17 cellular contexts compared by ENCODE assay signal in the genomic region with DNA sequence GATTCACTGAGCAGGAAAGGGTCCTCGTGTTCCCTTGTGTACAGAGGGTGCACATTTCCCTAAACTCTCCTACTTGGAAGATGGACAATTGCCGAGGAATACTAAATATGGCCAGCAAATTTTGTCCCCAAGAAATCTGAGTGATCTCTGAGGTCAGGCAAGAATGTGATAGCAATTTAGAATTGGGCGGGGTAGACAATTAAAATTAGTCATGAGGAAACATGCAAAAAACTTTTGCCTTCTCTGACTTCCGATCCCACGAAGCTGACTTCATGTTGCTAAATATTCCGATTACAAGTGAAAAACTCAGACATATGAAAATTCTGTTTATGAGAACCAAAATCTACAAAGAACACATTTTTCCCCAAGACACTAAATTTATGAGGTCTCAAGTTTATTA.
"Had no signal": no experiment of that assay in that cellular context is flagged by ENCODE, and none has a peak within 500 bp of the region (broad histone marks: within the 10 kb centered on the region; RNA-seq: fewer than 3 reads in every experiment).

No MANE protein-coding gene starts in this region.

- H3K27ac ChIP-seq: brain microvascular endothelial cell, coronary artery, esophagus muscularis mucosa, heart left ventricle, lower lobe of right lung, ovary, right lobe of liver, spleen, testis, upper lobe of right lung had no signal

- ATAC-seq: heart left ventricle; lower lobe of right lung; naive thymus-derived CD4-positive, alpha-beta T cell; right lobe of liver; stimulated activated naive CD8-positive, alpha-beta T cell treated with anti-CD3 and anti-CD28 coated beads, Interleukin-15, amount 100 ng/mL, for 72 hours; upper lobe of right lung had no signal

- H3K27me3 ChIP-seq: brain microvascular endothelial cell, esophagus muscularis mucosa, heart left ventricle, ovary, right lobe of liver, spleen, testis, upper lobe of right lung had no signal

- H3K4me1 ChIP-seq: esophagus muscularis mucosa, heart left ventricle, lower lobe of right lung, right lobe of liver, spleen, testis, upper lobe of right lung had no signal

- H3K9me3 ChIP-seq: esophagus muscularis mucosa, heart left ventricle, lower lobe of right lung, ovary, right lobe of liver, testis, upper lobe of right lung had no signal

- DNase-seq: activated B cell treated with CpG ODN at 0.5 μM for 24 hours; activated CD4-positive, alpha-beta T cell treated with anti-CD3 and anti-CD28 coated beads, Interleukin-2, amount 10 ng/mL, durations not matched to agents 24 days and 14 days; activated gamma-delta T cell treated with Interleukin-2 at 50 U/mL for 16 hours; activated naive CD8-positive, alpha-beta T cell treated with anti-CD3 and anti-CD28 coated beads for 36 hours; brain microvascular endothelial cell; heart left ventricle; immature natural killer cell; lower lobe of right lung; naive thymus-derived CD4-positive, alpha-beta T cell; ovary; right lobe of liver; spleen; stimulated activated naive CD8-positive, alpha-beta T cell treated with anti-CD3 and anti-CD28 coated beads, Interleukin-15, amount 100 ng/mL, for 72 hours; testis; upper lobe of right lung had no signal

- H3K36me3 ChIP-seq: brain microvascular endothelial cell, esophagus muscularis mucosa, heart left ventricle, lower lobe of right lung, ovary, right lobe of liver, spleen, upper lobe of right lung had no signal

- H3K4me3 ChIP-seq: coronary artery, esophagus muscularis mucosa, heart left ventricle, lower lobe of right lung, ovary, right lobe of liver, spleen, testis, upper lobe of right lung had no signal
